ENCODE assay signal across 1 cellular context in genomic region chr12:56102683-56103065, GRCh38.
TF ChIP-seq lines count a peak whose summit lies in the region.

No MANE protein-coding gene starts in this region.

TF ChIP-seq in K562, 482 proteins besides CTCF, POLR2A, EP300 and RAD21:
- no peak for TF ChIP-seq SP1 (CRISPR knock-in tag; IDR thresholded peaks at IDR 0.05)
- TF ChIP-seq NFE2L1 (tag; IDR thresholded peaks at IDR 0.05; ENCODE audit: borderline replicate concordance, low read depth) = no peak
- no peak for TF ChIP-seq ZNF280B (CRISPR knock-in tag; IDR thresholded peaks at IDR 0.05)
- TF ChIP-seq XRCC5 (IDR thresholded peaks at IDR 0.05; ENCODE audit: low read depth, low read length) = no peak
- TF ChIP-seq NFIC (IDR thresholded peaks at IDR 0.05) = no peak
- no peak for TF ChIP-seq RHOXF2B (CRISPR knock-in tag; conservative IDR thresholded peaks at IDR 0.05)
- TF ChIP-seq NFATC3 (IDR thresholded peaks at IDR 0.05) = no peak
- no peak for TF ChIP-seq CEBPB (tag; IDR thresholded peaks at IDR 0.05)
